ENCODE assay signal across 21 cellular contexts in genomic region chr5:72550595-72550994, GRCh38. TPM values are rescaled to one million over a fixed set of nuclear protein-coding genes. Genes with fewer than 3 reads are reported as not detected.
"Had no signal": no experiment of that assay in that cellular context is flagged by ENCODE, and none has a peak within 500 bp of the region (broad histone marks: within the 10 kb centered on the region; RNA-seq: fewer than 3 reads in every experiment).

No MANE protein-coding gene starts in this region.

- ATAC-seq: Panc1, PC-3, T-helper 17 cell had no signal

- H3K9ac ChIP-seq: KMS-11, SK-N-SH had no signal

- H3K4me2 ChIP-seq: KMS-11, SK-N-SH had no signal

- DNase-seq: Kasumi-1; MM.1S; NCI-H1105; NCI-H1417; NCI-H1436 treated with DMSO at 0.1 percent for 48 hours; NCI-H1694; NCI-H187 treated with DMSO at 0.1 percent for 48 hours; NCI-H2029 treated with DMSO at 0.1 percent for 48 hours; NCI-H2227 treated with DMSO at 0.1 percent for 48 hours; NCI-H510A; NCI-H524 treated with DMSO at 0.1 percent for 48 hours; NCI-H69; NCI-H774; NK-92 treated with Interleukin-12 subunit alpha and Interleukin-12 subunit beta, amount 100 ng/mL, for 24 hours; PC-3; SHP77; SK-N-SH; T-helper 1 cell; T-helper 17 cell had no signal

- H3K4me1 Mint-ChIP-seq: T-helper 17 cell had no signal

- H3K4me3 Mint-ChIP-seq: T-helper 17 cell had no signal

- H3K27ac ChIP-seq: KMS-11 had no signal

- H3K27ac Mint-ChIP-seq: T-helper 17 cell had no signal

RNA-seq across cellular contexts. Expression of gene ZNF366, which starts 43.4 kb away (rescaled TPM):
- polyA plus RNA-seq: SK-N-SH had no signal
